2 cellular contexts compared by ENCODE assay signal in the genomic region with DNA sequence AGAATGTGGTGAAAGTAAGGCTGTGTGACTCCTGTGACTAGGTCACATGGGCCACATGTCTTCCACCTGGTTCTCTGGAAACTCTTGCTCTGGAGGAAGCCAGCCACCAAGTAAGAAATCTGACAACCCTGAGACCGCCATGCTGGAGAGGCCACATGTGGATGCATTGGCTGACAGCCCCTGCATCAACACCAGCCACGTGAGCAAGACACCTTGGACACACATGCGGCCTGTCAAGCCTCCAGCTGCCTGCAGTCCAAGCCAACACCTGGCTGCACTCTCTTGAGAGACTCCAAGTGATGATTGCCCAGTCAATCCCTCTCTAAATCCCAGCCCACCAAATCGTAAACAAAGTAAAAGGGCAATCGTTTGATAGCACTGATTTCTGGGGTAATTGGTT.
TF ChIP-seq lines count a peak whose summit lies in the region.

No MANE protein-coding gene starts in this region.

TF ChIP-seq in HepG2, 621 proteins besides CTCF, POLR2A, EP300 and RAD21:
- TF ChIP-seq MNT (IDR thresholded peaks at IDR 0.05) (peak; percentile 74), ZFP1 (CRISPR knock-in tag; IDR thresholded peaks at IDR 0.05) (no peak)
TF ChIP-seq in HepG2: peak in this region for 1.

TF ChIP-seq in IMR-90, 13 proteins besides CTCF, POLR2A, EP300 and RAD21:
- TF ChIP-seq MAZ (IDR thresholded peaks at IDR 0.05; ENCODE audit: borderline replicate concordance, low read depth, low read length) = no peak
- no peak for TF ChIP-seq ELK1 (IDR thresholded peaks at IDR 0.05; ENCODE audit: borderline replicate concordance, low read depth, low read length)
- TF ChIP-seq NFE2L2 (IDR thresholded peaks at IDR 0.05; ENCODE audit: low read depth, low read length) = no peak
- TF ChIP-seq RFX5 (IDR thresholded peaks at IDR 0.05; ENCODE audit: low read depth, low read length) = no peak
- TF ChIP-seq CEBPB (IDR thresholded peaks at IDR 0.05; ENCODE audit: low read depth, low read length) = no peak
- TF ChIP-seq FOS (IDR thresholded peaks at IDR 0.05; ENCODE audit: low read depth, low read length) = no peak
- no peak for TF ChIP-seq USF2 (IDR thresholded peaks at IDR 0.05; ENCODE audit: low read depth, low read length)
- TF ChIP-seq MAFK (IDR thresholded peaks at IDR 0.05; ENCODE audit: low read depth, low read length) = no peak
- TF ChIP-seq MXI1 (IDR thresholded peaks at IDR 0.05; ENCODE audit: borderline replicate concordance, low read depth, low read length) = no peak
- TF ChIP-seq BHLHE40 (IDR thresholded peaks at IDR 0.05; ENCODE audit: low read depth, low read length) = no peak
- no peak for TF ChIP-seq CHD1 (IDR thresholded peaks at IDR 0.05; ENCODE audit: low read depth, low read length)
- TF ChIP-seq RCOR1 (IDR thresholded peaks at IDR 0.05; ENCODE audit: insufficient replicate concordance, low read length) = no peak
- no peak for TF ChIP-seq SMC3 (IDR thresholded peaks at IDR 0.05; ENCODE audit: low read depth, low read length)
